8 cellular contexts compared by ENCODE assay signal in the genomic region with DNA sequence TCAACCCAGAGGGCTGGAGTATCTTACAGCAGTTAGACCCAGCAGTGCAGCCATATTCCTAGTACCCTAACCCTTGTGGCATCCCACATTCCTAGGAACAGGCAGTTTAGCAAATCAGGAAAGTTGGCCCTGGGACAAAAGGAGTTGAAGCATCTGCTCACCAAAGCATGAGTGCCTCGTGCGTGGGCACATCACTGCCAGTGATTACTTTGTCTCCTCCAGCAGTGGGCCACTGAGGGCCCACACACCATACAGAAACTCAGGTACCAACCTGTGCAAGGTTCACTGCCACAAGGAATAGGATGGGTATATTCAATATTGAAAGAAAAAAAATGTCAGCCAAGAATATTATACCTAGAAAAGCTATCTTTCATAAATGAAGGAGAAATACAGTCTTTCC.
"Had no signal": no experiment of that assay in that cellular context is flagged by ENCODE, and none has a peak within 500 bp of the region (broad histone marks: within the 10 kb centered on the region; RNA-seq: fewer than 3 reads in every experiment).

No MANE protein-coding gene starts in this region.

- ATAC-seq: GM12878 had no signal

- DNase-seq: GDM1, GF-D8 had no signal

- FAIRE-seq: G401.6, GM12878, GM12891, GM12892, GM18507, GM19239 had no signal

- H3K4me3 ChIP-seq: GM12878 had no signal
